In genomic region chr13:77876176-77876575, GRCh38 we compare ENCODE assay signal across 14 cellular contexts. TPM values are rescaled to one million over a fixed set of nuclear protein-coding genes. Genes with fewer than 3 reads are reported as not detected.
"Had no signal": no experiment of that assay in that cellular context is flagged by ENCODE, and none has a peak within 500 bp of the region (broad histone marks: within the 10 kb centered on the region; RNA-seq: fewer than 3 reads in every experiment).

No MANE protein-coding gene starts in this region.

- H3K4me1 ChIP-seq: esophagus squamous epithelium, stomach, vagina had no signal

- FAIRE-seq: endometrium, islet of Langerhans had no signal

- H3K4me3 ChIP-seq: esophagus squamous epithelium, stomach, thoracic aorta, vagina had no signal

- DNase-seq: activated CD4-positive, alpha-beta T cell treated with anti-CD3 and anti-CD28 coated beads, Interleukin-2, amount 50 U/mL, for 4 hours; activated CD4-positive, CD25-positive, alpha-beta regulatory T cell treated with anti-CD3 and anti-CD28 coated beads, Interleukin-2, amount 50 U/mL, for 72 hours; activated effector memory CD4-positive, alpha-beta T cell treated with Interleukin-2 at 50 U/mL for 16 hours; activated T-cell treated with anti-CD3 and anti-CD28 coated beads, Interleukin-2, amount 50 U/mL, for 1 hour; esophagus squamous epithelium; glutamatergic neuron; posterior cingulate gyrus; stomach had no signal

- H3K9me3 ChIP-seq: esophagus squamous epithelium, neutrophil, stomach, thoracic aorta, vagina had no signal

- H3K27ac ChIP-seq: esophagus squamous epithelium, neutrophil, stomach, thoracic aorta, vagina had no signal

- H3K36me3 ChIP-seq: esophagus squamous epithelium, neutrophil, stomach, thoracic aorta, vagina had no signal

- H3K27me3 ChIP-seq: esophagus squamous epithelium, neutrophil, vagina had no signal

RNA-seq across cellular contexts. Expression of gene EDNRB, which starts 42.5 kb away (rescaled TPM):
- total RNA-seq: T-helper 2 cell treated with Interferon-gamma antibody and Interleukin-4, amounts not matched to agents 100 ng/mL and 5 ng/mL, for 36 hours had no signal
